ENCODE assay signal across 30 cellular contexts in genomic region chr4:169927280-169927679, GRCh38.
"Had no signal": no experiment of that assay in that cellular context is flagged by ENCODE, and none has a peak within 500 bp of the region (broad histone marks: within the 10 kb centered on the region; RNA-seq: fewer than 3 reads in every experiment).

No MANE protein-coding gene starts in this region.

- H3K36me3 ChIP-seq: brain microvascular endothelial cell, heart left ventricle, WERI-Rb-1 had no signal

- H3K36me3 Mint-ChIP-seq: activated naive CD8-positive, alpha-beta T cell had no signal

- H3K4me1 Mint-ChIP-seq: activated B cell treated with CpG ODN at 0.5 μM for 24 hours; activated T-helper 17 cell treated with anti-CD3 and anti-CD28 coated beads, Interleukin-2, amount 50 U/mL, for 72 hours; central memory CD8-positive, alpha-beta T cell; T-helper 17 cell had no signal

- H3K27ac Mint-ChIP-seq: activated B cell treated with CpG ODN at 0.5 μM for 24 hours; activated CD8-positive, alpha-beta T cell treated with anti-CD3 and anti-CD28 coated beads for 36 hours; activated naive CD8-positive, alpha-beta T cell; activated T-helper 17 cell treated with anti-CD3 and anti-CD28 coated beads, Interleukin-2, amount 50 U/mL, for 72 hours; dendritic cell treated with granulocyte-macrophage colony-stimulating factor and Interleukin-4, amounts not matched to agents 40 ng/mL and 50 ng/mL, for 4 days; endodermal cell; T-helper 17 cell; T-helper 2 cell treated with Interferon-gamma antibody and Interleukin-4, amounts not matched to agents 5 μg/mL and 100 μg/mL, for 36 hours had no signal

- H3K9me3 Mint-ChIP-seq: activated B cell treated with CpG ODN at 0.5 μM for 24 hours; activated CD8-positive, alpha-beta T cell treated with anti-CD3 and anti-CD28 coated beads for 36 hours; activated T-cell treated with anti-CD3 and anti-CD28 coated beads, Interleukin-2, amount 50 U/mL, for 4 hours; activated T-helper 17 cell treated with anti-CD3 and anti-CD28 coated beads, Interleukin-2, amount 50 U/mL, for 72 hours; central memory CD8-positive, alpha-beta T cell; dendritic cell treated with granulocyte-macrophage colony-stimulating factor and Interleukin-4, amounts not matched to agents 40 ng/mL and 50 ng/mL, for 4 days; endodermal cell; T-helper 2 cell treated with Interferon-gamma antibody and Interleukin-4, amounts not matched to agents 5 μg/mL and 100 μg/mL, for 36 hours had no signal

- H3K4me3 ChIP-seq: coronary artery, dorsolateral prefrontal cortex, heart left ventricle had no signal

- H3K27ac ChIP-seq: brain microvascular endothelial cell, coronary artery, dorsolateral prefrontal cortex, heart left ventricle, WERI-Rb-1 had no signal

- DNase-seq: activated B cell treated with CpG ODN at 0.5 μM for 24 hours; activated CD4-positive, alpha-beta T cell treated with anti-CD3 and anti-CD28 coated beads for 48 hours; activated CD4-positive, alpha-beta T cell treated with anti-CD3 and anti-CD28 coated beads, Interleukin-2, amount 50 U/mL, for 1 hour; activated CD4-positive, alpha-beta T cell treated with anti-CD3 and anti-CD28 coated beads, Interleukin-2, amount 50 U/mL, for 48 hours; activated CD8-positive, alpha-beta memory T cell treated with anti-CD3 and anti-CD28 coated beads for 24 hours; activated CD8-positive, alpha-beta T cell treated with anti-CD3 and anti-CD28 coated beads for 36 hours; activated effector memory CD4-positive, alpha-beta T cell treated with Interleukin-2 at 50 U/mL for 16 hours; activated gamma-delta T cell treated with Interleukin-2 at 50 U/mL for 16 hours; activated naive CD4-positive, alpha-beta T cell treated with anti-CD3 and anti-CD28 coated beads, Interleukin-2, amount 50 U/mL, for 16 hours; activated naive CD4-positive, alpha-beta T cell treated with Interleukin-2 at 50 U/mL for 16 hours; activated T-cell treated with anti-CD3 and anti-CD28 coated beads, Interleukin-2, amount 50 U/mL, for 4 hours; amniotic stem cell; anterior cingulate cortex; brain microvascular endothelial cell; dorsolateral prefrontal cortex; effector memory CD4-positive, alpha-beta T cell; endodermal cell; foreskin fibroblast; heart left ventricle; T-helper 17 cell; T1000; WERI-Rb-1 had no signal

- H3K4me1 ChIP-seq: heart left ventricle had no signal

- H3K27me3 ChIP-seq: brain microvascular endothelial cell, dorsolateral prefrontal cortex had no signal

- H3K4me3 Mint-ChIP-seq: activated B cell treated with CpG ODN at 0.5 μM for 24 hours; activated CD8-positive, alpha-beta T cell treated with anti-CD3 and anti-CD28 coated beads for 36 hours; activated naive CD8-positive, alpha-beta T cell; activated T-cell treated with anti-CD3 and anti-CD28 coated beads, Interleukin-2, amount 50 U/mL, for 4 hours; activated T-helper 17 cell treated with anti-CD3 and anti-CD28 coated beads, Interleukin-2, amount 50 U/mL, for 72 hours; central memory CD8-positive, alpha-beta T cell; dendritic cell treated with granulocyte-macrophage colony-stimulating factor and Interleukin-4, amounts not matched to agents 40 ng/mL and 50 ng/mL, for 4 days; endodermal cell; T-helper 17 cell; T-helper 2 cell treated with Interferon-gamma antibody and Interleukin-4, amounts not matched to agents 5 μg/mL and 100 μg/mL, for 36 hours had no signal

- ATAC-seq: activated CD4-positive, CD25-positive, alpha-beta regulatory T cell treated with anti-CD3 and anti-CD28 coated beads, Interleukin-2, amount 50 U/mL, for 24 hours; activated CD8-positive, alpha-beta T cell treated with anti-CD3 and anti-CD28 coated beads for 36 hours; activated T-cell treated with anti-CD3 and anti-CD28 coated beads, Interleukin-2, amount 50 U/mL, for 4 hours; activated T-helper 17 cell treated with anti-CD3 and anti-CD28 coated beads, Interleukin-2, amount 50 U/mL, for 72 hours; esophagus mucosa; heart left ventricle; T-helper 17 cell had no signal
